Comparison of ENCODE assay signal across 1 cellular context in the genomic region with DNA sequence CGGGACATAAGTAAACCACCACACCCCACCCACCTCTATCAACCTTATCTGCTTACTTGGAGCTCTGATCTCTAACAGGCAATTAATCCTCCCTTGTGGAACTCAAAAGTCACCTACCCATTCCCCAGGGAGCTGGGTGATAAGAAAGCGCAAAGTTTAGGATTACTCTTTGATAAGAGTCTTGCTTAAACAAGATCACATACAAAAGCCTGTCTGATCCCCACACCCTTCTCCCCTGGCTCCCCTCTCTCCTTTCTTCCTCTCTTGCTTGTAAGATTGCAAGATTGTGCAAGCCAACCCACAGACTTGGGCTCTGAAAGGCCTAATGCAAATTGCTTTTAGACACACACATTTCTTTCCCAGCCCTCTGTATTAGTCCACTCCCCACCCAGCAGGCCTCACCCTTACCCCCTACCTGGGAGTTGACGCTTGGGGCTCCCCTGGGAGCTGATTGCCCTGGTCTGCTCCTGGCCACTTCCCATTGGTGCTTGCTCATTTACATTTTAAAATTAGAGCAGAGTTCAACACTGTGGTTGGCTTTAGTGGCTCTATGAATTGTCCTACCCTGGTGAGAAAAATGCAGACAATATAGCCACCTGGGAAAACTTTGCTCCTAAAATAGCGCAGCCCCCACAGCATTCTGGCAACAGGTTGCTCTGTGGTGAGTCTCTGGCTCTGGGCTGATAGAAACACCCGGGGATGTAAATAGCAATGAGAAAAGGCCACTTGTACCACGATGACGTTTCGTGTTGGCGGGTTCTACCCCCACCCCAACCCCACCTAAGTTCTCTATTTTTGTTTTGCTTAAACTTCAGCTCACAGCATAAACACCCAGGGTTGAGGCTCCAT.
TF ChIP-seq lines count a peak whose summit lies in the region.

No MANE protein-coding gene starts in this region.

TF ChIP-seq in GM12878, 131 proteins besides CTCF, POLR2A, EP300 and RAD21 (continued from another document and continues in another):
- TF ChIP-seq, protein P1, sequence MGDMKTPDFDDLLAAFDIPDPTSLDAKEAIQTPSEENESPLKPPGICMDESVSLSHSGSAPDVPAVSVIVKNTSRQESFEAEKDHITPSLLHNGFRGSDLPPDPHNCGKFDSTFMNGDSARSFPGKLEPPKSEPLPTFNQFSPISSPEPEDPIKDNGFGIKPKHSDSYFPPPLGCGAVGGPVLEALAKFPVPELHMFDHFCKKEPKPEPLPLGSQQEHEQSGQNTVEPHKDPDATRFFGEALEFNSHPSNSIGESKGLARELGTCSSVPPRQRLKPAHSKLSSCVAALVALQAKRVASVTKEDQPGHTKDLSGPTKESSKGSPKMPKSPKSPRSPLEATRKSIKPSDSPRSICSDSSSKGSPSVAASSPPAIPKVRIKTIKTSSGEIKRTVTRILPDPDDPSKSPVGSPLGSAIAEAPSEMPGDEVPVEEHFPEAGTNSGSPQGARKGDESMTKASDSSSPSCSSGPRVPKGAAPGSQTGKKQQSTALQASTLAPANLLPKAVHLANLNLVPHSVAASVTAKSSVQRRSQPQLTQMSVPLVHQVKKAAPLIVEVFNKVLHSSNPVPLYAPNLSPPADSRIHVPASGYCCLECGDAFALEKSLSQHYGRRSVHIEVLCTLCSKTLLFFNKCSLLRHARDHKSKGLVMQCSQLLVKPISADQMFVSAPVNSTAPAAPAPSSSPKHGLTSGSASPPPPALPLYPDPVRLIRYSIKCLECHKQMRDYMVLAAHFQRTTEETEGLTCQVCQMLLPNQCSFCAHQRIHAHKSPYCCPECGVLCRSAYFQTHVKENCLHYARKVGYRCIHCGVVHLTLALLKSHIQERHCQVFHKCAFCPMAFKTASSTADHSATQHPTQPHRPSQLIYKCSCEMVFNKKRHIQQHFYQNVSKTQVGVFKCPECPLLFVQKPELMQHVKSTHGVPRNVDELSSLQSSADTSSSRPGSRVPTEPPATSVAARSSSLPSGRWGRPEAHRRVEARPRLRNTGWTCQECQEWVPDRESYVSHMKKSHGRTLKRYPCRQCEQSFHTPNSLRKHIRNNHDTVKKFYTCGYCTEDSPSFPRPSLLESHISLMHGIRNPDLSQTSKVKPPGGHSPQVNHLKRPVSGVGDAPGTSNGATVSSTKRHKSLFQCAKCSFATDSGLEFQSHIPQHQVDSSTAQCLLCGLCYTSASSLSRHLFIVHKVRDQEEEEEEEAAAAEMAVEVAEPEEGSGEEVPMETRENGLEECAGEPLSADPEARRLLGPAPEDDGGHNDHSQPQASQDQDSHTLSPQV (IDR thresholded peaks at IDR 0.05): 0 out of 2 replicates have a peak, but pooled peaks have one; percentile 51
- TF ChIP-seq, protein P2, sequence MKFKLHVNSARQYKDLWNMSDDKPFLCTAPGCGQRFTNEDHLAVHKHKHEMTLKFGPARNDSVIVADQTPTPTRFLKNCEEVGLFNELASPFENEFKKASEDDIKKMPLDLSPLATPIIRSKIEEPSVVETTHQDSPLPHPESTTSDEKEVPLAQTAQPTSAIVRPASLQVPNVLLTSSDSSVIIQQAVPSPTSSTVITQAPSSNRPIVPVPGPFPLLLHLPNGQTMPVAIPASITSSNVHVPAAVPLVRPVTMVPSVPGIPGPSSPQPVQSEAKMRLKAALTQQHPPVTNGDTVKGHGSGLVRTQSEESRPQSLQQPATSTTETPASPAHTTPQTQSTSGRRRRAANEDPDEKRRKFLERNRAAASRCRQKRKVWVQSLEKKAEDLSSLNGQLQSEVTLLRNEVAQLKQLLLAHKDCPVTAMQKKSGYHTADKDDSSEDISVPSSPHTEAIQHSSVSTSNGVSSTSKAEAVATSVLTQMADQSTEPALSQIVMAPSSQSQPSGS (IDR thresholded peaks at IDR 0.05; ENCODE audit: low read length): peak; percentile 99
- TF ChIP-seq CREB1 (IDR thresholded peaks at IDR 0.05; ENCODE audit: low read depth) (peak; percentile 89), TARDBP (IDR thresholded peaks at IDR 0.05; ENCODE audit: borderline replicate concordance) (no peak), POLR2AphosphoS2 (IDR thresholded peaks at IDR 0.05; ENCODE audit: low read depth, low read length) (peak; percentile 60), ZNF217 (IDR thresholded peaks at IDR 0.05) (peak; percentile 79; the same call in 1 of the 2 replicates), DPF2 (IDR thresholded peaks at IDR 0.05) (peak; percentile 80), NRF1 (conservative IDR thresholded peaks at IDR 0.05; ENCODE audit: low read depth, low read length) (no peak), RUNX3 (IDR thresholded peaks at IDR 0.05; ENCODE audit: low read length) (peak; percentile 97), BACH1 (IDR thresholded peaks at IDR 0.05; ENCODE audit: borderline replicate concordance) (peak; percentile 60), STAT3 (IDR thresholded peaks at IDR 0.05; ENCODE audit: low read depth, low read length) (peak; percentile 74), POLR2AphosphoS5 (IDR thresholded peaks at IDR 0.05; ENCODE audit: low read length) (peak; percentile 88), YY1 (IDR thresholded peaks at IDR 0.05; ENCODE audit: low read depth, low read length) (no peak), TCF3 (IDR thresholded peaks at IDR 0.05; ENCODE audit: borderline replicate concordance, insufficient read depth, low read depth, low read length) (peak; percentile 78; the same call in 1 of the 2 replicates), SMAD5 (IDR thresholded peaks at IDR 0.05; ENCODE audit: low read depth) (peak; percentile 51; the same call in 1 of the 2 replicates), SUPT20H (IDR thresholded peaks at IDR 0.05; ENCODE audit: borderline replicate concordance, control insufficient read depth, low read depth, low read length) (no peak), CEBPB (IDR thresholded peaks at IDR 0.05; ENCODE audit: borderline replicate concordance in 1 of 2, low read depth in 2 of 2, low read length in 2 of 2) (peak; percentile 89 to 93; a peak in 3 of 4 replicates), NFYA (IDR thresholded peaks at IDR 0.05; ENCODE audit: borderline replicate concordance, low read depth, low read length) (no peak), CBFB (IDR thresholded peaks at IDR 0.05; ENCODE audit: low read depth) (peak; percentile 91), NR2F1 (conservative IDR thresholded peaks at IDR 0.05) (peak; percentile 97)
- TF ChIP-seq, protein P3, sequence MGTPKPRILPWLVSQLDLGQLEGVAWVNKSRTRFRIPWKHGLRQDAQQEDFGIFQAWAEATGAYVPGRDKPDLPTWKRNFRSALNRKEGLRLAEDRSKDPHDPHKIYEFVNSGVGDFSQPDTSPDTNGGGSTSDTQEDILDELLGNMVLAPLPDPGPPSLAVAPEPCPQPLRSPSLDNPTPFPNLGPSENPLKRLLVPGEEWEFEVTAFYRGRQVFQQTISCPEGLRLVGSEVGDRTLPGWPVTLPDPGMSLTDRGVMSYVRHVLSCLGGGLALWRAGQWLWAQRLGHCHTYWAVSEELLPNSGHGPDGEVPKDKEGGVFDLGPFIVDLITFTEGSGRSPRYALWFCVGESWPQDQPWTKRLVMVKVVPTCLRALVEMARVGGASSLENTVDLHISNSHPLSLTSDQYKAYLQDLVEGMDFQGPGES (IDR thresholded peaks at IDR 0.05): no peak
- TF ChIP-seq, protein P4, sequence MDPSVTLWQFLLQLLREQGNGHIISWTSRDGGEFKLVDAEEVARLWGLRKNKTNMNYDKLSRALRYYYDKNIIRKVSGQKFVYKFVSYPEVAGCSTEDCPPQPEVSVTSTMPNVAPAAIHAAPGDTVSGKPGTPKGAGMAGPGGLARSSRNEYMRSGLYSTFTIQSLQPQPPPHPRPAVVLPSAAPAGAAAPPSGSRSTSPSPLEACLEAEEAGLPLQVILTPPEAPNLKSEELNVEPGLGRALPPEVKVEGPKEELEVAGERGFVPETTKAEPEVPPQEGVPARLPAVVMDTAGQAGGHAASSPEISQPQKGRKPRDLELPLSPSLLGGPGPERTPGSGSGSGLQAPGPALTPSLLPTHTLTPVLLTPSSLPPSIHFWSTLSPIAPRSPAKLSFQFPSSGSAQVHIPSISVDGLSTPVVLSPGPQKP (IDR thresholded peaks at IDR 0.05; ENCODE audit: low read depth, low read length): no peak
- TF ChIP-seq, protein P5, sequence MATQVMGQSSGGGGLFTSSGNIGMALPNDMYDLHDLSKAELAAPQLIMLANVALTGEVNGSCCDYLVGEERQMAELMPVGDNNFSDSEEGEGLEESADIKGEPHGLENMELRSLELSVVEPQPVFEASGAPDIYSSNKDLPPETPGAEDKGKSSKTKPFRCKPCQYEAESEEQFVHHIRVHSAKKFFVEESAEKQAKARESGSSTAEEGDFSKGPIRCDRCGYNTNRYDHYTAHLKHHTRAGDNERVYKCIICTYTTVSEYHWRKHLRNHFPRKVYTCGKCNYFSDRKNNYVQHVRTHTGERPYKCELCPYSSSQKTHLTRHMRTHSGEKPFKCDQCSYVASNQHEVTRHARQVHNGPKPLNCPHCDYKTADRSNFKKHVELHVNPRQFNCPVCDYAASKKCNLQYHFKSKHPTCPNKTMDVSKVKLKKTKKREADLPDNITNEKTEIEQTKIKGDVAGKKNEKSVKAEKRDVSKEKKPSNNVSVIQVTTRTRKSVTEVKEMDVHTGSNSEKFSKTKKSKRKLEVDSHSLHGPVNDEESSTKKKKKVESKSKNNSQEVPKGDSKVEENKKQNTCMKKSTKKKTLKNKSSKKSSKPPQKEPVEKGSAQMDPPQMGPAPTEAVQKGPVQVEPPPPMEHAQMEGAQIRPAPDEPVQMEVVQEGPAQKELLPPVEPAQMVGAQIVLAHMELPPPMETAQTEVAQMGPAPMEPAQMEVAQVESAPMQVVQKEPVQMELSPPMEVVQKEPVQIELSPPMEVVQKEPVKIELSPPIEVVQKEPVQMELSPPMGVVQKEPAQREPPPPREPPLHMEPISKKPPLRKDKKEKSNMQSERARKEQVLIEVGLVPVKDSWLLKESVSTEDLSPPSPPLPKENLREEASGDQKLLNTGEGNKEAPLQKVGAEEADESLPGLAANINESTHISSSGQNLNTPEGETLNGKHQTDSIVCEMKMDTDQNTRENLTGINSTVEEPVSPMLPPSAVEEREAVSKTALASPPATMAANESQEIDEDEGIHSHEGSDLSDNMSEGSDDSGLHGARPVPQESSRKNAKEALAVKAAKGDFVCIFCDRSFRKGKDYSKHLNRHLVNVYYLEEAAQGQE (IDR thresholded peaks at IDR 0.05; ENCODE audit: low read depth, low read length): 0 out of 2 replicates have a peak, but pooled peaks have one; percentile 25
- TF ChIP-seq, protein P6, sequence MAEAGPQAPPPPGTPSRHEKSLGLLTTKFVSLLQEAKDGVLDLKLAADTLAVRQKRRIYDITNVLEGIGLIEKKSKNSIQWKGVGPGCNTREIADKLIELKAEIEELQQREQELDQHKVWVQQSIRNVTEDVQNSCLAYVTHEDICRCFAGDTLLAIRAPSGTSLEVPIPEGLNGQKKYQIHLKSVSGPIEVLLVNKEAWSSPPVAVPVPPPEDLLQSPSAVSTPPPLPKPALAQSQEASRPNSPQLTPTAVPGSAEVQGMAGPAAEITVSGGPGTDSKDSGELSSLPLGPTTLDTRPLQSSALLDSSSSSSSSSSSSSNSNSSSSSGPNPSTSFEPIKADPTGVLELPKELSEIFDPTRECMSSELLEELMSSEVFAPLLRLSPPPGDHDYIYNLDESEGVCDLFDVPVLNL (IDR thresholded peaks at IDR 0.05; ENCODE audit: low read depth, low read length): no peak
- TF ChIP-seq, protein P7, sequence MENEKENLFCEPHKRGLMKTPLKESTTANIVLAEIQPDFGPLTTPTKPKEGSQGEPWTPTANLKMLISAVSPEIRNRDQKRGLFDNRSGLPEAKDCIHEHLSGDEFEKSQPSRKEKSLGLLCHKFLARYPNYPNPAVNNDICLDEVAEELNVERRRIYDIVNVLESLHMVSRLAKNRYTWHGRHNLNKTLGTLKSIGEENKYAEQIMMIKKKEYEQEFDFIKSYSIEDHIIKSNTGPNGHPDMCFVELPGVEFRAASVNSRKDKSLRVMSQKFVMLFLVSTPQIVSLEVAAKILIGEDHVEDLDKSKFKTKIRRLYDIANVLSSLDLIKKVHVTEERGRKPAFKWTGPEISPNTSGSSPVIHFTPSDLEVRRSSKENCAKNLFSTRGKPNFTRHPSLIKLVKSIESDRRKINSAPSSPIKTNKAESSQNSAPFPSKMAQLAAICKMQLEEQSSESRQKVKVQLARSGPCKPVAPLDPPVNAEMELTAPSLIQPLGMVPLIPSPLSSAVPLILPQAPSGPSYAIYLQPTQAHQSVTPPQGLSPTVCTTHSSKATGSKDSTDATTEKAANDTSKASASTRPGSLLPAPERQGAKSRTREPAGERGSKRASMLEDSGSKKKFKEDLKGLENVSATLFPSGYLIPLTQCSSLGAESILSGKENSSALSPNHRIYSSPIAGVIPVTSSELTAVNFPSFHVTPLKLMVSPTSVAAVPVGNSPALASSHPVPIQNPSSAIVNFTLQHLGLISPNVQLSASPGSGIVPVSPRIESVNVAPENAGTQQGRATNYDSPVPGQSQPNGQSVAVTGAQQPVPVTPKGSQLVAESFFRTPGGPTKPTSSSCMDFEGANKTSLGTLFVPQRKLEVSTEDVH (IDR thresholded peaks at IDR 0.05; ENCODE audit: low read depth, partially characterized antibody): peak; percentile 68
- TF ChIP-seq, protein P8, sequence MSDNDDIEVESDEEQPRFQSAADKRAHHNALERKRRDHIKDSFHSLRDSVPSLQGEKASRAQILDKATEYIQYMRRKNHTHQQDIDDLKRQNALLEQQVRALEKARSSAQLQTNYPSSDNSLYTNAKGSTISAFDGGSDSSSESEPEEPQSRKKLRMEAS (IDR thresholded peaks at IDR 0.05; ENCODE audit: low read depth, low read length): no peak
- TF ChIP-seq, protein P9, sequence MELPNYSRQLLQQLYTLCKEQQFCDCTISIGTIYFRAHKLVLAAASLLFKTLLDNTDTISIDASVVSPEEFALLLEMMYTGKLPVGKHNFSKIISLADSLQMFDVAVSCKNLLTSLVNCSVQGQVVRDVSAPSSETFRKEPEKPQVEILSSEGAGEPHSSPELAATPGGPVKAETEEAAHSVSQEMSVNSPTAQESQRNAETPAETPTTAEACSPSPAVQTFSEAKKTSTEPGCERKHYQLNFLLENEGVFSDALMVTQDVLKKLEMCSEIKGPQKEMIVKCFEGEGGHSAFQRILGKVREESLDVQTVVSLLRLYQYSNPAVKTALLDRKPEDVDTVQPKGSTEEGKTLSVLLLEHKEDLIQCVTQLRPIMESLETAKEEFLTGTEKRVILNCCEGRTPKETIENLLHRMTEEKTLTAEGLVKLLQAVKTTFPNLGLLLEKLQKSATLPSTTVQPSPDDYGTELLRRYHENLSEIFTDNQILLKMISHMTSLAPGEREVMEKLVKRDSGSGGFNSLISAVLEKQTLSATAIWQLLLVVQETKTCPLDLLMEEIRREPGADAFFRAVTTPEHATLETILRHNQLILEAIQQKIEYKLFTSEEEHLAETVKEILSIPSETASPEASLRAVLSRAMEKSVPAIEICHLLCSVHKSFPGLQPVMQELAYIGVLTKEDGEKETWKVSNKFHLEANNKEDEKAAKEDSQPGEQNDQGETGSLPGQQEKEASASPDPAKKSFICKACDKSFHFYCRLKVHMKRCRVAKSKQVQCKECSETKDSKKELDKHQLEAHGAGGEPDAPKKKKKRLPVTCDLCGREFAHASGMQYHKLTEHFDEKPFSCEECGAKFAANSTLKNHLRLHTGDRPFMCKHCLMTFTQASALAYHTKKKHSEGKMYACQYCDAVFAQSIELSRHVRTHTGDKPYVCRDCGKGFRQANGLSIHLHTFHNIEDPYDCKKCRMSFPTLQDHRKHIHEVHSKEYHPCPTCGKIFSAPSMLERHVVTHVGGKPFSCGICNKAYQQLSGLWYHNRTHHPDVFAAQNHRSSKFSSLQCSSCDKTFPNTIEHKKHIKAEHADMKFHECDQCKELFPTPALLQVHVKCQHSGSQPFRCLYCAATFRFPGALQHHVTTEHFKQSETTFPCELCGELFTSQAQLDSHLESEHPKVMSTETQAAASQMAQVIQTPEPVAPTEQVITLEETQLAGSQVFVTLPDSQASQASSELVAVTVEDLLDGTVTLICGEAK (IDR thresholded peaks at IDR 0.05; ENCODE audit: borderline replicate concordance): no peak
- TF ChIP-seq, protein P10, sequence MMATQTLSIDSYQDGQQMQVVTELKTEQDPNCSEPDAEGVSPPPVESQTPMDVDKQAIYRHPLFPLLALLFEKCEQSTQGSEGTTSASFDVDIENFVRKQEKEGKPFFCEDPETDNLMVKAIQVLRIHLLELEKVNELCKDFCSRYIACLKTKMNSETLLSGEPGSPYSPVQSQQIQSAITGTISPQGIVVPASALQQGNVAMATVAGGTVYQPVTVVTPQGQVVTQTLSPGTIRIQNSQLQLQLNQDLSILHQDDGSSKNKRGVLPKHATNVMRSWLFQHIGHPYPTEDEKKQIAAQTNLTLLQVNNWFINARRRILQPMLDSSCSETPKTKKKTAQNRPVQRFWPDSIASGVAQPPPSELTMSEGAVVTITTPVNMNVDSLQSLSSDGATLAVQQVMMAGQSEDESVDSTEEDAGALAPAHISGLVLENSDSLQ (IDR thresholded peaks at IDR 0.05): no peak
